ENCODE assay signal across 8 cellular contexts in genomic region chr16:90077240-90077756, GRCh38. TPM values are rescaled to one million over a fixed set of nuclear protein-coding genes. Genes with fewer than 3 reads are reported as not detected.
DNase-seq lines count a peak whose midpoint lies in the region; ATAC-seq and TF ChIP-seq lines count a peak whose summit lies in the region.

TSS of gene PRDM7 (minus strand) at chr16:90077331. CDS start at chr16:90075910, 1,421 bp downstream.

- H3K9me3 ChIP-seq in BE2C = no peaks in the 10 kb centered on the region
- H3K9me3 ChIP-seq in effector memory CD4-positive, alpha-beta T cell (ENCODE audit: control insufficient read depth, low read length) = no peaks in the 10 kb centered on the region

- no peaks in the 10 kb centered on the region for H3K36me3 ChIP-seq in BE2C
- H3K36me3 ChIP-seq in effector memory CD4-positive, alpha-beta T cell (ENCODE audit: control insufficient read depth, insufficient read depth, low read length) = no peaks in the 10 kb centered on the region

- peaks cover 3% of the 10 kb centered on the region; the same call in 1 of the 2 replicates for H3K27me3 ChIP-seq in BE2C
- no peaks in the 10 kb centered on the region for H3K27me3 ChIP-seq in effector memory CD4-positive, alpha-beta T cell (replicated peaks; ENCODE audit: control insufficient read depth, insufficient read depth, low read length, poor library complexity, severe bottlenecking)

- no peak for TF ChIP-seq CTCF in BE2C (IDR thresholded peaks at IDR 0.05; ENCODE audit: low read depth, low read length)

- peak within 1 kb of the TSS; percentile 3 for H3K27ac ChIP-seq in effector memory CD4-positive, alpha-beta T cell (ENCODE audit: insufficient read depth, low read length, poor library complexity, severe bottlenecking)

- peak; percentile 99 for DNase-seq in BE2C
- DNase-seq in NCI-H82 treated with DMSO at 0.1 percent for 48 hours (lab: John Stamatoyannopoulos, UW; ENCODE audit: unreplicated experiment) = peak; percentile 96
- peak; percentile 99 for DNase-seq in activated CD8-positive, alpha-beta memory T cell treated with anti-CD3 and anti-CD28 coated beads for 24 hours
- DNase-seq in effector memory CD4-positive, alpha-beta T cell = peak; percentile 90 to 93 (median 91)
- DNase-seq in medulla oblongata (ENCODE audit: extremely low spot score) = peak; percentile 92
- DNase-seq in stimulated activated CD4-positive, alpha-beta T cell treated with anti-CD3 and anti-CD28 coated beads, TNF-alpha, amount 100 ng/mL, for 24 hours (ENCODE audit: low read depth in 3 of 3) = peak; percentile 94 to 99 (median 98)

- ATAC-seq in GM19372 (IDR thresholded peaks at IDR 0.05; ENCODE audit: low read depth, unreplicated experiment) (peak; percentile 88), HG03521 (IDR thresholded peaks at IDR 0.05; ENCODE audit: unreplicated experiment) (peak; percentile 92)

- H3K4me3 ChIP-seq in BE2C (ENCODE audit: low read depth, low read length) = peak within 1 kb of the TSS; percentile 63
- H3K4me3 ChIP-seq in effector memory CD4-positive, alpha-beta T cell (ENCODE audit: insufficient read depth, low read depth, low read length, poor library complexity, severe bottlenecking) = peak within 1 kb of the TSS; percentile 35

- peaks cover 6% of the 10 kb centered on the region for H3K4me1 ChIP-seq in BE2C
- H3K4me1 ChIP-seq in effector memory CD4-positive, alpha-beta T cell (ENCODE audit: control insufficient read depth, insufficient read depth, low read length, poor library complexity, severe bottlenecking) = peaks cover 12% of the 10 kb centered on the region

RNA-seq across cellular contexts. Expression of gene PRDM7, which starts in this region (rescaled TPM):
- not detected for polyA plus RNA-seq in BE2C (2012; ENCODE audit: insufficient read depth, insufficient read length, low read depth)

Comparison
In these comparisons a context has a peak if more than half of its experiments do, and no peak if none do; other contexts are left out.
1. Peak in every context shown above with its lines: DNase-seq, ATAC-seq, H3K4me3 ChIP-seq and H3K27ac ChIP-seq.